In genomic region chr9:70263421-70263820, GRCh38 we compare ENCODE assay signal across 14 cellular contexts. TPM values are rescaled to one million over a fixed set of nuclear protein-coding genes. Genes with fewer than 3 reads are reported as not detected.
DNase-seq lines count a peak whose midpoint lies in the region; ATAC-seq and TF ChIP-seq lines count a peak whose summit lies in the region.
"Had no signal": no experiment of that assay in that cellular context is flagged by ENCODE, and none has a peak within 500 bp of the region (broad histone marks: within the 10 kb centered on the region; RNA-seq: fewer than 3 reads in every experiment).

No MANE protein-coding gene starts in this region.

- H3K27ac ChIP-seq in PC-9 = no peak overlapping the region
- H3K27ac ChIP-seq in fibroblast of lung (ENCODE audit: insufficient read depth, low read length) = peak overlapping the region; percentile 58
- H3K27ac ChIP-seq in caudate nucleus (ENCODE audit: low read depth, low read length) = no peak overlapping the region
- H3K27ac ChIP-seq: left lung, testis, VCaP had no signal

- no peaks in the 10 kb centered on the region for H3K9me2 ChIP-seq in PC-9 (ENCODE audit: insufficient read depth)

- peaks cover 31% of the 10 kb centered on the region for H3F3A ChIP-seq in PC-9 (ENCODE audit: insufficient read depth, low read depth)

- TF ChIP-seq CTCF in PC-9 (conservative IDR thresholded peaks at IDR 0.05) (no peak), fibroblast of lung (conservative IDR thresholded peaks at IDR 0.05 in 1 of 2, IDR thresholded peaks at IDR 0.05 in 1 of 2; ENCODE audit: low read depth in 1 of 2, low read length in 2 of 2) (no peak)

- H4K20me1 ChIP-seq in PC-9 (ENCODE audit: insufficient read depth) (peaks cover 63% of the 10 kb centered on the region), fibroblast of lung (ENCODE audit: control insufficient read depth, extremely low read depth, insufficient read depth, low read length) (no peaks in the 10 kb centered on the region)

- intact Hi-C loops in PC-9 (cut with micrococcal nuclease; ENCODE audit: unreplicated experiment) = no loop called here

- POLR2A ChIA-PET in PC-9 (lab: Charles Lee; ENCODE audit: unreplicated experiment) = interaction anchor here (0.5 to 0.6 kb wide), 2 partner anchors 8 to 36 kb away, joined by 3 to 5 read pairs; no protein-coding TSS in a partner anchor

- DNase-seq in ELR (ENCODE audit: low read depth) (peak; percentile 37), PC-9 (peak in 1 of 2 experiments; percentile 38), fibroblast of lung (ENCODE audit: low read depth in 2 of 2) (peak; percentile 35 to 78), renal cortical epithelial cell (ENCODE audit: low read depth) (peak; percentile 72), caudate nucleus (lab: John Stamatoyannopoulos, UW) (no peak), NCI-H128 (lab: John Stamatoyannopoulos, UW; ENCODE audit: unreplicated experiment) (no peak)
- DNase-seq in activated CD8-positive, alpha-beta memory T cell treated with anti-CD3 and anti-CD28 coated beads, Interleukin-2, amount 50 U/mL, for 4 hours = no peak
- DNase-seq: activated naive CD8-positive, alpha-beta T cell treated with anti-CD3 and anti-CD28 coated beads, Interleukin-2, amount 10 ng/mL, durations not matched to agents 7 days and 5 days; H9; left lung; small intestine; testis had no signal

- no peak overlapping the region for H2AFZ ChIP-seq in PC-9
- H2AFZ ChIP-seq in fibroblast of lung (ENCODE audit: low read length) = no peak overlapping the region

- H3K36me3 ChIP-seq in PC-9 (ENCODE audit: low read depth) = peaks cover 44% of the 10 kb centered on the region
- H3K36me3 ChIP-seq in fibroblast of lung (ENCODE audit: control insufficient read depth, insufficient read depth, low read length) = peaks cover 12% of the 10 kb centered on the region

- H3K79me2 ChIP-seq in PC-9 (ENCODE audit: low read depth) (peaks cover 84% of the 10 kb centered on the region), fibroblast of lung (ENCODE audit: control insufficient read depth, insufficient read depth, low read length) (peaks cover 66% of the 10 kb centered on the region)

- ATAC-seq in GM21528 (IDR thresholded peaks at IDR 0.05; ENCODE audit: low FRiP score, unreplicated experiment) = no peak
- ATAC-seq: left lung had no signal

- H3K9me3 ChIP-seq in PC-9 (ENCODE audit: insufficient read depth, low read depth) (0 out of 2 replicates have a peak, but pooled peaks cover 3% of the 10 kb centered on the region), fibroblast of lung (ENCODE audit: control insufficient read depth, insufficient read depth, low read depth, low read length) (no peaks in the 10 kb centered on the region)
- H3K9me3 ChIP-seq: left lung, testis had no signal

- H3K4me1 ChIP-seq in PC-9 (replicated peaks; ENCODE audit: insufficient read depth) (peaks cover 30% of the 10 kb centered on the region), fibroblast of lung (ENCODE audit: control insufficient read depth, extremely low read depth, insufficient read depth, low read length) (peaks cover 2% of the 10 kb centered on the region)

- no peaks in the 10 kb centered on the region for H3K27me3 ChIP-seq in PC-9 (ENCODE audit: insufficient read depth, low read depth)
- no peaks in the 10 kb centered on the region for H3K27me3 ChIP-seq in fibroblast of lung (ENCODE audit: control insufficient read depth, insufficient read depth, low read length)
- H3K27me3 ChIP-seq: left lung, testis had no signal

- BruUV-seq in PC-9 (replicated peaks; lab: Mats Ljungman, UMichigan) = no TSS peak

- CTCF ChIA-PET in PC-9 (lab: Charles Lee) = interaction anchor here (0.6 kb wide), 1 partner anchor 114 kb away, joined by 5 read pairs; no protein-coding TSS in a partner anchor

- H3K9ac ChIP-seq in fibroblast of lung (ENCODE audit: insufficient read depth, low read length) = no peak overlapping the region

- peak overlapping the region; percentile 20; the same call in 1 of the 2 replicates for H3K4me2 ChIP-seq in PC-9
- peak overlapping the region; percentile 48 for H3K4me2 ChIP-seq in fibroblast of lung (ENCODE audit: extremely low read depth, insufficient read depth, low read length)

- H3K4me3 ChIP-seq in PC-9 (no peak overlapping the region), fibroblast of lung (replicated peaks in 1 of 4; ENCODE audit: control extremely low read depth in 1 of 4, insufficient read depth in 1 of 4, low read depth in 3 of 4, low read length in 4 of 4) (peak overlapping the region in 1 of 4 experiments; percentile 5)
- H3K4me3 ChIP-seq: left lung, testis had no signal

RNA-seq across cellular contexts. Expression of gene SMC5, which starts 4.6 kb away (rescaled TPM):
- total RNA-seq in PC-9 (2021) = 34.4 and 41.9 TPM in 2 replicates
- 29.2 and 45.7 TPM in 2 replicates for total RNA-seq in fibroblast of lung
- polyA plus RNA-seq in fibroblast of lung = 15.5 and 21.6 TPM in 2 replicates
- 9.8 and 16.2 TPM in 2 replicates for polyA plus RNA-seq in fibroblast of lung (2012)
- 1.8 and 2.9 TPM in 2 replicates for polyA minus RNA-seq in fibroblast of lung (ENCODE audit: low replicate concordance)
- 18.6 and 23.5 TPM in 2 replicates for total RNA-seq in renal cortical epithelial cell

Comparison
In these comparisons a context has a peak if more than half of its experiments do, and no peak if none do; other contexts are left out.
1. DNase-seq: peak in ELR (single experiment), fibroblast of lung (2 of 2) and renal cortical epithelial cell (single experiment); none in caudate nucleus (0 of 61), activated CD8-positive, alpha-beta memory T cell treated with anti-CD3 and anti-CD28 coated beads, Interleukin-2, amount 50 U/mL, for 4 hours (single experiment) and NCI-H128 (single experiment).